Comparison of ENCODE assay signal across 7 cellular contexts in genomic region chr10:122108786-122109185, GRCh38.
A peak's percentile ranks its signal among the peaks of the same experiment; 100 is the strongest.
DNase-seq lines count a peak whose midpoint lies in the region; ATAC-seq, FAIRE-seq and TF ChIP-seq lines count a peak whose summit lies in the region.
"Not testable (repeated sequence)": the region's sequence is repeated elsewhere in the genome, so short reads cannot be mapped to it uniquely, and the experiment has no call there.

No MANE protein-coding gene starts in this region.

- TF ChIP-seq EP300 in A549 (IDR thresholded peaks at IDR 0.05): not testable (repeated sequence)

- intact Hi-C loops in Panc1 (cut with micrococcal nuclease; ENCODE audit: unreplicated experiment); cardiac septum (cut with DNase I); gastrocnemius medialis (cut with DNase I; ENCODE audit: low total_unique reads): not testable (repeated sequence)

- H3K79me2 ChIP-seq in neural progenitor cell (ENCODE audit: low read depth): not testable (repeated sequence)

- peaks cover 12% of the 10 kb centered on the region for H3K4me1 Mint-ChIP-seq in neural crest cell
- peaks cover 22% of the 10 kb centered on the region for H3K4me1 Mint-ChIP-seq in neural progenitor cell

- not testable (repeated sequence) for H3K27me3 Mint-ChIP-seq in neural crest cell (ENCODE audit: low read depth); neural progenitor cell (ENCODE audit: insufficient read depth, low read depth)

- not testable (repeated sequence) for H3K4me2 ChIP-seq in A549, neural progenitor cell

- not testable (repeated sequence) for H3K9ac ChIP-seq in neural progenitor cell

- not testable (repeated sequence) for TF ChIP-seq CTCF in A549 (IDR thresholded peaks at IDR 0.05); HEK293 (tag by site-specific recombination; IDR thresholded peaks at IDR 0.05); Panc1 (IDR thresholded peaks at IDR 0.05); neural crest cell (conservative IDR thresholded peaks at IDR 0.05); neural progenitor cell (IDR thresholded peaks at IDR 0.05); gastrocnemius medialis (IDR thresholded peaks at IDR 0.05 in 4 of 5, conservative IDR thresholded peaks at IDR 0.05 in 1 of 5)

- not testable (repeated sequence) for H3K27me3 ChIP-seq in Panc1 (ENCODE audit: control insufficient read depth, insufficient read depth, low read length); gastrocnemius medialis
- H3K27me3 ChIP-seq in neural progenitor cell: peaks cover 41% of the 10 kb centered on the region

- H2AFZ ChIP-seq in neural progenitor cell (replicated peaks): not testable (repeated sequence)

- H3K27ac ChIP-seq in A549 (peak overlapping the region; percentile 98; a peak in 5 of 6 replicates), Panc1 (ENCODE audit: low read length) (peak overlapping the region; percentile 93; the same call in 1 of the 2 replicates), gastrocnemius medialis (peak overlapping the region in 3 of 4 donors; percentile 14 to 40 (median 18))
- H3K27ac ChIP-seq in HEK293 (ENCODE audit: extremely low read depth, low read depth, low read length); neural progenitor cell: not testable (repeated sequence)

- 92% methylated on average over 13 of the region's 13 CpGs for WGBS in A549 (ENCODE audit: missing lambda C conversion rate)

- not testable (repeated sequence) for H3K9me3 ChIP-seq in A549; HEK293 (ENCODE audit: control insufficient read depth, insufficient read depth, low read depth, low read length); Panc1 (ENCODE audit: control insufficient read depth, insufficient read depth, low read depth, low read length); neural progenitor cell (ENCODE audit: low read depth); gastrocnemius medialis

- not testable (repeated sequence) for TF ChIP-seq POLR2A in A549 (IDR thresholded peaks at IDR 0.05; ENCODE audit: low read length); gastrocnemius medialis (IDR thresholded peaks at IDR 0.05)

- H3K9me3 Mint-ChIP-seq in neural crest cell, neural progenitor cell: not testable (repeated sequence)

- FAIRE-seq in A549 (lab: Jason Lieb, UNC): not testable (repeated sequence)

- H3K4me1 ChIP-seq in A549: peaks cover 23% of the 10 kb centered on the region
- not testable (repeated sequence) for H3K4me1 ChIP-seq in HEK293 (ENCODE audit: control insufficient read depth, insufficient read depth, low read length); neural progenitor cell
- peaks cover 12% of the 10 kb centered on the region for H3K4me1 ChIP-seq in Panc1 (ENCODE audit: control insufficient read depth, insufficient read depth, low read length)
- H3K4me1 ChIP-seq in gastrocnemius medialis: peaks cover 10 to 16% of the 10 kb centered on the region in 2 donors

- not testable (repeated sequence) for H3F3A ChIP-seq in neural progenitor cell (ENCODE audit: low read depth)

- CTCF ChIA-PET in A549 (lab: Yijun Ruan, JAX): interaction anchor here (0.8 to 1.8 kb wide), 2 partner anchors 9 to 57 kb away, joined by 3 to 9 read pairs; no protein-coding TSS in a partner anchor
- CTCF ChIA-PET in HEK293 (lab: Yijun Ruan, JAX): interaction anchor here (0.6 kb wide), 1 partner anchor 15 kb away, joined by 3 read pairs; no protein-coding TSS in a partner anchor
- CTCF ChIA-PET in Panc1 (lab: Charles Lee): not testable (repeated sequence)

- H3K4me3 ChIP-seq in A549; HEK293 (ENCODE audit: low read depth, low read length); Panc1 (ENCODE audit: low read depth in 2 of 2, low read length in 2 of 2); neural progenitor cell; gastrocnemius medialis: not testable (repeated sequence)

- BruUV-seq in Panc1 (replicated peaks; lab: Mats Ljungman, UMichigan): not testable (repeated sequence)

- H4K20me1 ChIP-seq in neural progenitor cell (ENCODE audit: low read depth): not testable (repeated sequence)

- not testable (repeated sequence) for H3K36me3 Mint-ChIP-seq in neural crest cell (ENCODE audit: low read depth); neural progenitor cell

- TF ChIP-seq RAD21 in A549 (conservative IDR thresholded peaks at IDR 0.05 in 1 of 2, IDR thresholded peaks at IDR 0.05 in 1 of 2): not testable (repeated sequence)

- POLR2A ChIA-PET in A549 (lab: Yijun Ruan, JAX); HEK293 (lab: Yijun Ruan, JAX); Panc1 (lab: Charles Lee): not testable (repeated sequence)

- H3K4me3 Mint-ChIP-seq in neural crest cell (peak overlapping the region; percentile 16), neural progenitor cell (peak overlapping the region; percentile 58)

- DNase-seq in A549 (ENCODE audit: low read depth in 1 of 2, low spot score in 1 of 2); Panc1 (ENCODE audit: low read depth, low spot score); neural crest cell (ENCODE audit: low read depth, low spot score); neural progenitor cell (ENCODE audit: low spot score); gastrocnemius medialis: not testable (repeated sequence)
- peak; percentile 54 for DNase-seq in cardiac septum (ENCODE audit: low spot score)

- not testable (repeated sequence) for ATAC-seq in A549, Panc1, gastrocnemius medialis

- H3K27ac Mint-ChIP-seq in neural crest cell (ENCODE audit: unreplicated experiment); neural progenitor cell: not testable (repeated sequence)

- not testable (repeated sequence) for H3K36me3 ChIP-seq in HEK293 (ENCODE audit: control insufficient read depth in 2 of 2, insufficient read depth in 1 of 2, low read length in 2 of 2); Panc1 (ENCODE audit: control insufficient read depth, insufficient read depth, low read length); neural progenitor cell; gastrocnemius medialis

- in situ Hi-C loops in Panc1 (cut with HindIII; ENCODE audit: low pct_unique_long_range_greater_than_20kb, low sequenced_read_pairs): not testable (repeated sequence)
- in situ Hi-C loops in gastrocnemius medialis (cut with MboI; ENCODE audit: low sequenced_read_pairs in 4 of 4): loop anchor here in 1 of 4 donors (10.0 kb wide), 1 partner anchor 54 kb away; no protein-coding TSS in a partner anchor

TF ChIP-seq in HEK293, 187 proteins besides CTCF, POLR2A, EP300 and RAD21:
- TF ChIP-seq SCRT1 (tag by site-specific recombination; IDR thresholded peaks at IDR 0.05; ENCODE audit: borderline replicate concordance) (peak; percentile 33; the same call in 1 of the 2 replicates), SCRT2 (tag by site-specific recombination; IDR thresholded peaks at IDR 0.05) (peak; percentile 51; the same call in 1 of the 2 replicates)
